Comparison of ENCODE assay signal across 21 cellular contexts in genomic region chr2:17149945-17150344, GRCh38.
A peak's percentile ranks its signal among the peaks of the same experiment; 100 is the strongest.
DNase-seq lines count a peak whose midpoint lies in the region; ATAC-seq, FAIRE-seq and TF ChIP-seq lines count a peak whose summit lies in the region.
"Had no signal": no experiment of that assay in that cellular context is flagged by ENCODE, and none has a peak within 500 bp of the region (broad histone marks: within the 10 kb centered on the region; RNA-seq: fewer than 3 reads in every experiment).

No MANE protein-coding gene starts in this region.

- no peaks in the 10 kb centered on the region for H3K36me3 Mint-ChIP-seq in stimulated activated naive B cell treated with anti-CD40 and anti-IgM and Interleukin-4, amounts not matched to agents 10 μg/mL and 1 μg/mL and 100 μg/mL, for 72 hours
- H3K36me3 Mint-ChIP-seq: CD14-positive monocyte had no signal

- TF ChIP-seq EP300 in K562 (IDR thresholded peaks at IDR 0.05; ENCODE audit: low read length) = no peak

- intact Hi-C loops in K562 (cut with micrococcal nuclease) (loop anchor here (5.0 kb wide), 1 partner anchor 373 kb away; no protein-coding TSS in a partner anchor), Right ventricle myocardium superior (cut with DNase I) (no loop called here)

- no peaks in the 10 kb centered on the region for H3K27me3 Mint-ChIP-seq in stimulated activated naive B cell treated with anti-CD40 and anti-IgM and Interleukin-4, amounts not matched to agents 10 μg/mL and 1 μg/mL and 100 μg/mL, for 72 hours
- H3K27me3 Mint-ChIP-seq: B cell had no signal

- H4K20me1 ChIP-seq in K562 (replicated peaks; ENCODE audit: control insufficient read depth, insufficient read depth, low read length) = no peaks in the 10 kb centered on the region

- TF ChIP-seq POLR2A in K562 (conservative IDR thresholded peaks at IDR 0.05) = no peak

- peak; percentile 46 for ATAC-seq in GM18907 (IDR thresholded peaks at IDR 0.05; ENCODE audit: unreplicated experiment)
- ATAC-seq in HG02798 (IDR thresholded peaks at IDR 0.05; ENCODE audit: poor library complexity, unreplicated experiment) = peak; percentile 38
- no peak for ATAC-seq in K562
- peak in 1 of 2 donors; percentile 36 for ATAC-seq in stimulated activated naive B cell treated with anti-CD40 and anti-IgM and Interleukin-4, amounts not matched to agents 10 μg/mL and 1 μg/mL and 100 μg/mL, for 72 hours (replicated peaks)
- no peak for ATAC-seq in Right ventricle myocardium superior (ENCODE audit: poor library complexity)
- ATAC-seq: Panc1, SK-N-SH treated with all-trans-retinoic acid at 6 μM for 48 hours had no signal

- no TSS peak for BruUV-seq in K562 (replicated peaks; lab: Mats Ljungman, UMichigan)

- peak overlapping the region; percentile 77 for H2AFZ ChIP-seq in K562 (ENCODE audit: low read depth, low read length)
- H2AFZ ChIP-seq: GM23248 had no signal

- H3K27me3 ChIP-seq in K562 (ENCODE audit: control insufficient read depth in 2 of 2, insufficient read depth in 2 of 2, low read length in 2 of 2) = no peaks in the 10 kb centered on the region

- H3K79me2 ChIP-seq in K562 (ENCODE audit: control insufficient read depth, insufficient read depth, low read length) = no peaks in the 10 kb centered on the region

- H3K27ac ChIP-seq in K562 (ENCODE audit: extremely low read depth, low read depth, low read length) = no peak overlapping the region
- H3K27ac ChIP-seq: GM23248 had no signal

- H3K9me3 Mint-ChIP-seq in stimulated activated naive B cell treated with anti-CD40 and anti-IgM and Interleukin-4, amounts not matched to agents 10 μg/mL and 1 μg/mL and 100 μg/mL, for 72 hours = no peaks in the 10 kb centered on the region
- H3K9me3 Mint-ChIP-seq: H9 had no signal

- no peak overlapping the region for H3K4me2 ChIP-seq in K562 (ENCODE audit: insufficient read depth, low read length)

- DNase-seq in K562 (ENCODE audit: extremely low read depth in 1 of 4, low spot score in 3 of 4) (no peak), Right ventricle myocardium superior (no peak), NCI-H526 (lab: John Stamatoyannopoulos, UW) (no peak)
- no peak for DNase-seq in stimulated activated naive B cell treated with anti-CD40 and anti-IgM and Interleukin-4, amounts not matched to agents 10 μg/mL and 1 μg/mL and 100 μg/mL, for 72 hours
- DNase-seq in activated CD4-positive, CD25-positive, alpha-beta regulatory T cell (lab: John Stamatoyannopoulos, UW) = no peak
- DNase-seq: DMS53, GM23248, H9, HFFc6, IMR-90, NCI-H1417, NCI-H1694 treated with DMSO at 0.1 percent for 48 hours, NCI-H748 treated with DMSO at 0.1 percent for 48 hours had no signal

- H3K4me3 ChIP-seq in K562 = no peak overlapping the region
- H3K4me3 ChIP-seq: GM23248 had no signal

- H3K4me1 ChIP-seq in K562 (replicated peaks in 1 of 2; ENCODE audit: control insufficient read depth in 2 of 2, insufficient read depth in 2 of 2, low read length in 2 of 2) = peaks cover 0 to 11% of the 10 kb centered on the region in 2 experiments; a peak in 3 of 5 replicates

- TF ChIP-seq RAD21 in K562 (CRISPR knock-in tag; conservative IDR thresholded peaks at IDR 0.05 in 1 of 2, IDR thresholded peaks at IDR 0.05 in 1 of 2) = no peak

- no peak overlapping the region for H3K4me3 Mint-ChIP-seq in stimulated activated naive B cell treated with anti-CD40 and anti-IgM and Interleukin-4, amounts not matched to agents 10 μg/mL and 1 μg/mL and 100 μg/mL, for 72 hours
- H3K4me3 Mint-ChIP-seq: B cell, CD14-positive monocyte, H9, HFFc6 had no signal

- WGBS in K562 (ENCODE audit: insufficient coverage, low coverage, missing lambda C conversion rate) = 25% methylated on average over 4 of the region's 4 CpGs

- in situ Hi-C loops in K562 (cut with MboI) = no loop called here

- H3K27ac Mint-ChIP-seq in stimulated activated naive B cell treated with anti-CD40 and anti-IgM and Interleukin-4, amounts not matched to agents 10 μg/mL and 1 μg/mL and 100 μg/mL, for 72 hours = peak overlapping the region; percentile 48
- H3K27ac Mint-ChIP-seq: B cell, CD14-positive monocyte, H9, HFFc6 had no signal

- POLR2A ChIA-PET in K562 (lab: Yijun Ruan, JAX) = interaction anchor here (0.6 to 0.7 kb wide), 2 partner anchors 26 to 152 kb away, joined by 3 read pairs; no protein-coding TSS in a partner anchor

- no peaks in the 10 kb centered on the region for H3K9me1 ChIP-seq in K562 (ENCODE audit: control insufficient read depth, insufficient read depth, low read length)

- no peaks in the 10 kb centered on the region for H3K9me3 ChIP-seq in K562 (replicated peaks; ENCODE audit: control insufficient read depth, insufficient read depth, low read depth, low read length)

- H3K36me3 ChIP-seq in K562 (ENCODE audit: control insufficient read depth, insufficient read depth, low read length) = no peaks in the 10 kb centered on the region

- FAIRE-seq in K562 (lab: Jason Lieb, UNC) = no peak
- FAIRE-seq: A204.1, D721Med had no signal

- CTCF ChIA-PET in K562 (lab: Yijun Ruan, JAX; ENCODE audit: low intra/inter-chr PET ratio) = no interaction called here

- no peak overlapping the region; a peak in 1 of 4 replicates for H3K9ac ChIP-seq in K562 (ENCODE audit: insufficient read depth in 1 of 2, low read depth in 2 of 2, low read length in 2 of 2)
- H3K9ac ChIP-seq: GM23248 had no signal

- H3K4me1 Mint-ChIP-seq in stimulated activated naive B cell treated with anti-CD40 and anti-IgM and Interleukin-4, amounts not matched to agents 10 μg/mL and 1 μg/mL and 100 μg/mL, for 72 hours = peaks cover 0 to 2% of the 10 kb centered on the region in 2 donors
- H3K4me1 Mint-ChIP-seq: CD14-positive monocyte had no signal

- TF ChIP-seq CTCF in K562 (IDR thresholded peaks at IDR 0.05 in 2 of 3, conservative IDR thresholded peaks at IDR 0.05 in 1 of 3; ENCODE audit: insufficient read depth in 2 of 3, low read depth in 1 of 3, low read length in 3 of 3) = no peak

TF ChIP-seq in K562, 482 proteins besides CTCF, POLR2A, EP300 and RAD21:
- TF ChIP-seq ELF4 (CRISPR knock-in tag; IDR thresholded peaks at IDR 0.05) (no peak), KLF16 (IDR thresholded peaks at IDR 0.05) (no peak), FOXK2 (conservative IDR thresholded peaks at IDR 0.05 in 1 of 2, IDR thresholded peaks at IDR 0.05 in 1 of 2; ENCODE audit: low read depth in 2 of 2) (no peak), CBX5 (IDR thresholded peaks at IDR 0.05; ENCODE audit: borderline replicate concordance, low read depth) (no peak), THRAP3 (IDR thresholded peaks at IDR 0.05; ENCODE audit: borderline replicate concordance) (no peak), TCF3 (CRISPR knock-in tag; IDR thresholded peaks at IDR 0.05) (no peak), NR2C2 (CRISPR knock-in tag; IDR thresholded peaks at IDR 0.05) (no peak), NR2C2 (tag; IDR thresholded peaks at IDR 0.05) (no peak)

Comparison
In these comparisons a context has a peak if more than half of its experiments do, and no peak if none do; other contexts are left out.
1. ATAC-seq: peak in GM18907 (single experiment) and HG02798 (single experiment); none in K562 (single experiment) and Right ventricle myocardium superior (single experiment).